ENCODE assay signal across 8 cellular contexts in the genomic region with DNA sequence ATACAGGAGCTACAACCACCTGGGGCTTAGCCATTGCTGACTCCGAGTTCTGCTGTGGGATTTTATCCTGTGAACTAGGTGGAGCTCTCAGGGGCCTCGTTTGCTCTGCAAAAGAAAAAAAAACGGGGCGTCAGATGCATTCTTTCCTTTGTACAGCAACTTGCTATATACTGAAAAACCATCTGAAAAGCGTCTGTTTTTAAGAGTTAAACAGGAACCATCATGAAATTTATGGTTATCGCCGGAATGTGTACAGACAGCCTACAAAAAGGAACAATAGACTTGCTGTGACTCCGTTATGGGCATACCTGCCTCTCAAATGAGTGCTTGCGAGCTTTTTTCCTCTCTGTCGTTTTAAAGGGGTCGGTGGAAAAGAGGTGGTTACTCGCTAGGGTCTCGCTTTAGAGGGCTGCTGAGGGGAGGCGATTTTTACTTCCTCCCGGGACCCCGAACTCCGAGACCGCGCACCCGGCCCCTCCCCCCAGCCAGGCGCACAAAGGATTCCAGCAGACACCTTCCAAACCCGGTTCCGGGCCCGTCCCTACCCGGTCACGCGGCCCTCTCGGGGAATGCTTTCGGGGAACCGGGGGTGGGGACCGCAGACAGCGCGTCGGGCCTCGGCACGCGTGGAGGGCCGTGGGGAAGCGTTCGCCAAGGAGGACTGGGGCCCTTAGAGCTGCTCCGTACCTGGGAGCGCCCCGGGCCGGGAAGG. TPM values are rescaled to one million over a fixed set of nuclear protein-coding genes. Genes with fewer than 3 reads are reported as not detected.
A peak's percentile ranks its signal among the peaks of the same experiment; 100 is the strongest.
DNase-seq lines count a peak whose midpoint lies in the region; ATAC-seq, FAIRE-seq and TF ChIP-seq lines count a peak whose summit lies in the region.

No MANE protein-coding gene starts in this region.

- H3K9me3 ChIP-seq in BLaER1 (no peaks in the 10 kb centered on the region), HUES6 (ENCODE audit: control insufficient read depth, insufficient read depth, low read depth, low read length) (no peaks in the 10 kb centered on the region), SJCRH30 (replicated peaks) (no peaks in the 10 kb centered on the region), adipocyte (ENCODE audit: control insufficient read depth, low read length) (no peaks in the 10 kb centered on the region), right atrium auricular region (no peaks in the 10 kb centered on the region), psoas muscle (no peaks in the 10 kb centered on the region)

- H3K27me3 ChIP-seq in BLaER1 (no peaks in the 10 kb centered on the region), HUES6 (ENCODE audit: control insufficient read depth, insufficient read depth, low read length) (no peaks in the 10 kb centered on the region), SJCRH30 (no peaks in the 10 kb centered on the region), adipocyte (replicated peaks; ENCODE audit: control insufficient read depth, insufficient read depth, low read length) (no peaks in the 10 kb centered on the region), right atrium auricular region (no peaks in the 10 kb centered on the region), psoas muscle (ENCODE audit: insufficient read depth in 3 of 3, low read length in 2 of 3) (no peaks in the 10 kb centered on the region)

- H3K4me1 ChIP-seq in BLaER1: peaks cover 42% of the 10 kb centered on the region
- H3K4me1 ChIP-seq in HUES6 (ENCODE audit: control insufficient read depth, insufficient read depth, low read length): peaks cover 26% of the 10 kb centered on the region
- H3K4me1 ChIP-seq in SJCRH30: peaks cover 8% of the 10 kb centered on the region
- H3K4me1 ChIP-seq in adipocyte (ENCODE audit: control insufficient read depth, insufficient read depth, low read length): peaks cover 48% of the 10 kb centered on the region
- H3K4me1 ChIP-seq in right atrium auricular region: peaks cover 0 to 33% of the 10 kb centered on the region in 2 donors
- peaks cover 38% of the 10 kb centered on the region for H3K4me1 ChIP-seq in psoas muscle

- ATAC-seq in GM19467 (IDR thresholded peaks at IDR 0.05; ENCODE audit: unreplicated experiment) (peak; percentile 11), psoas muscle (peak; percentile 57 to 65 (median 63))

- H3K9ac ChIP-seq in BLaER1 (peak overlapping the region; percentile 99), HUES6 (ENCODE audit: low read length) (peak overlapping the region; percentile 99), adipocyte (ENCODE audit: low read length) (peak overlapping the region; percentile 96)

- TF ChIP-seq CTCF in right atrium auricular region (IDR thresholded peaks at IDR 0.05) (no peak), psoas muscle (IDR thresholded peaks at IDR 0.05) (no peak)

- H3K27ac ChIP-seq in BLaER1 (peak overlapping the region; percentile 99), HUES6 (ENCODE audit: low read depth, low read length) (peak overlapping the region; percentile 99), SJCRH30 (peak overlapping the region; percentile 86), right atrium auricular region (peak overlapping the region; percentile 95 to 96), psoas muscle (peak overlapping the region; percentile 98)

- intact Hi-C loops in psoas muscle (cut with DNase I): loop anchor here (2.0 kb wide), 2 partner anchors 43 to 47 kb away; partner anchors contain the start of gene NNT (in 1 of the 2)

- WGBS in psoas muscle, 3 donors: 0 to 1% (median 1%) methylated on average over 43 to 44 of the region's 44 CpGs

- peak overlapping the region; percentile 73 for H3K4me2 ChIP-seq in BLaER1

- FAIRE-seq in urothelium cell line (lab: Jason Lieb, UNC): no peak

- peak overlapping the region; percentile 88 for H3K4me3 ChIP-seq in BLaER1
- H3K4me3 ChIP-seq in HUES6 (ENCODE audit: low read depth, low read length): peak overlapping the region; percentile 100
- peak overlapping the region; percentile 96 for H3K4me3 ChIP-seq in SJCRH30
- H3K4me3 ChIP-seq in adipocyte (ENCODE audit: low read length): peak overlapping the region; percentile 98
- H3K4me3 ChIP-seq in right atrium auricular region: peak overlapping the region; percentile 84 to 89
- H3K4me3 ChIP-seq in psoas muscle: peak overlapping the region; percentile 93

- H4K20me1 ChIP-seq in BLaER1: peaks cover 46% of the 10 kb centered on the region

- H3K36me3 ChIP-seq in BLaER1 (peaks cover 42% of the 10 kb centered on the region), HUES6 (ENCODE audit: control insufficient read depth, insufficient read depth, low read length) (peaks cover 47% of the 10 kb centered on the region), SJCRH30 (peaks cover 44% of the 10 kb centered on the region), adipocyte (ENCODE audit: control insufficient read depth, insufficient read depth, low read length, severe bottlenecking) (peaks cover 40% of the 10 kb centered on the region), right atrium auricular region (peaks cover 9% of the 10 kb centered on the region), psoas muscle (ENCODE audit: insufficient read depth in 1 of 2, low read depth in 1 of 2) (peaks cover 3 to 44% of the 10 kb centered on the region in 2 donors)

- DNase-seq in SJCRH30 (peak; percentile 61 to 63), adipocyte (ENCODE audit: low read depth) (peak; percentile 74), right atrium auricular region (ENCODE audit: low spot score) (no peak), psoas muscle (peak; percentile 47 to 78), urothelium cell line (ENCODE audit: low spot score) (peak; percentile 70)

RNA-seq across cellular contexts. Expression of gene PAIP1, which starts 0.8 kb away (rescaled TPM):
- total RNA-seq in SJCRH30 (2014; rRNA removed; shearing (Covaris generic)): 160 and 162 TPM in 2 replicates
- total RNA-seq in right atrium auricular region: 10 to 100 TPM; 68.0 to 80.3 TPM
- 100 to 1,000 TPM; 125 to 143 (median 142) TPM for total RNA-seq in psoas muscle
- polyA plus RNA-seq in psoas muscle: 100 to 1,000 TPM in 2 of 3 donors, 10 to 100 TPM in 1; 99.6 to 202 (median 123) TPM

RNA-seq across cellular contexts. Expression of gene C5orf34, which starts 41.1 kb away (rescaled TPM):
- 23.5 and 28.9 TPM in 2 replicates for total RNA-seq in SJCRH30 (2014; rRNA removed; shearing (Covaris generic))
- total RNA-seq in right atrium auricular region: under 1 TPM; 0.51 to 0.56 TPM
- total RNA-seq in psoas muscle: 1 to 10 TPM in 1 of 4 donors, under 1 TPM in 3; 0.53 to 1.2 (median 0.64) TPM
- polyA plus RNA-seq in psoas muscle: under 1 TPM; 0.10 to 0.85 (median 0.49) TPM

RNA-seq across cellular contexts. Expression of gene NNT, which starts 46.9 kb away (rescaled TPM):
- total RNA-seq in SJCRH30 (2014; rRNA removed; shearing (Covaris generic)): 122 and 130 TPM in 2 replicates
- 100 to 1,000 TPM; 109 to 328 TPM for total RNA-seq in right atrium auricular region
- 100 to 1,000 TPM; 216 to 442 (median 312) TPM for total RNA-seq in psoas muscle
- 100 to 1,000 TPM; 108 to 171 (median 123) TPM for polyA plus RNA-seq in psoas muscle

Comparison
In these comparisons a context has a peak if more than half of its experiments do, and no peak if none do; other contexts are left out.
1. RNA of gene C5orf34, which starts 41.1 kb away (total RNA-seq): 23.5 to 28.9 TPM in SJCRH30; 0.53 to 1.2 TPM in psoas muscle and 0.51 to 0.56 TPM in right atrium auricular region; every median in the first group is over 10 times any median in the second.
2. Peak in every context shown above with its lines, with median percentiles within 50 percentile points of each other: H3K27ac ChIP-seq, H3K4me3 ChIP-seq and H3K9ac ChIP-seq.